ENCODE assay signal across 8 cellular contexts in the genomic region with DNA sequence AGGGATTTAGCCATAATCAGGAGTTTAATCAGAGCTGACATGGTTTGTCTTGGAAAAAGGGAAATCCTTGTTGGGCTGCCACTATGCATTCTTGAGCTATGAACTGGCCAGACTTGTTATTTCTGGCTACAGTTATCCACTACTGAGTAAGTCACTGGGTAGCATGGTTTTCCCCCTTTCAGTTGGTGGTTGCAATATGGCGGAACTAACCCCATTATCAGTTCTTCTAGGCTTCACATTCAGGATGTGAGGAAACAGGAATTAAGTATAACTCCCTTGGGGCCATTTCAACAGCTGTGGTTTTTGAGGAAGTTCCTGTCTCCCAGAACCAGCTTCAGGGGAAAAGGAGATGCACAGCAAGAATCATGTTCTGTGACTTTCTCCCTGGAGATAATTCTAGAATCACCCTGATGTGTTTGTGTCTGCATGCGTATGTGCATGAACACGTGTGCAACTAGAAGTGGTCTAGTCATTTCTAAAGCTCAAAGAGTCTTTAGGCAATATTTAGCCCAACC.
A peak's percentile ranks its signal among the peaks of the same experiment; 100 is the strongest.
DNase-seq lines count a peak whose midpoint lies in the region; ATAC-seq, FAIRE-seq and TF ChIP-seq lines count a peak whose summit lies in the region.

No MANE protein-coding gene starts in this region.

- no peak overlapping the region for H3K4me3 ChIP-seq in BLaER1
- no peak overlapping the region for H3K4me3 ChIP-seq in gastroesophageal sphincter

- H3K27ac ChIP-seq in BLaER1 (peak overlapping the region; percentile 80), gastroesophageal sphincter (no peak overlapping the region)

- no peak overlapping the region for H3K9ac ChIP-seq in BLaER1

- 33 to 65% methylated on average over 1 to 2 of the region's 3 CpGs for WGBS in gastroesophageal sphincter (ENCODE audit: low coverage in 1 of 2), 2 donors

- TF ChIP-seq POLR2A in gastroesophageal sphincter (IDR thresholded peaks at IDR 0.05) = no peak

- no peak for TF ChIP-seq CTCF in gastroesophageal sphincter (IDR thresholded peaks at IDR 0.05)

- H3K9me3 ChIP-seq in BLaER1 (peaks cover 88% of the 10 kb centered on the region), gastroesophageal sphincter (no peaks in the 10 kb centered on the region)

- ATAC-seq in GM21619 (IDR thresholded peaks at IDR 0.05; ENCODE audit: unreplicated experiment) (peak; percentile 30), gastroesophageal sphincter (no peak)

- FAIRE-seq in RCC 7860 (lab: Jason Lieb, UNC) = peak; percentile 55

- DNase-seq in RCC 7860 (ENCODE audit: low spot score) = peak; percentile 88
- peak; percentile 82 for DNase-seq in glomerular visceral epithelial cell (ENCODE audit: extremely low spot score)
- DNase-seq in NCI-H1417 (lab: John Stamatoyannopoulos, UW) = no peak
- DNase-seq in occipital lobe (lab: John Stamatoyannopoulos, UW) = no peak
- no peak for DNase-seq in NCI-H2081 treated with DMSO at 0.1 percent for 48 hours (lab: John Stamatoyannopoulos, UW)

- H3K36me3 ChIP-seq in BLaER1 = peaks cover 4% of the 10 kb centered on the region; the same call in 1 of the 2 replicates
- H3K36me3 ChIP-seq in gastroesophageal sphincter = no peaks in the 10 kb centered on the region

- H3K27me3 ChIP-seq in BLaER1 (no peaks in the 10 kb centered on the region), gastroesophageal sphincter (no peaks in the 10 kb centered on the region)

- H3K4me2 ChIP-seq in BLaER1 = peak overlapping the region; percentile 70

- H4K20me1 ChIP-seq in BLaER1 = no peaks in the 10 kb centered on the region

- H3K4me1 ChIP-seq in BLaER1 (peaks cover 54% of the 10 kb centered on the region), gastroesophageal sphincter (peaks cover 0 to 3% (median 0%) of the 10 kb centered on the region in 3 donors)

- no peak for TF ChIP-seq EP300 in gastroesophageal sphincter (IDR thresholded peaks at IDR 0.05)

Comparison
In these comparisons a context has a peak if more than half of its experiments do, and no peak if none do; other contexts are left out.
1. DNase-seq: peak in RCC 7860 (single experiment) and glomerular visceral epithelial cell (single experiment); none in NCI-H1417 (0 of 3), occipital lobe (single experiment) and NCI-H2081 treated with DMSO at 0.1 percent for 48 hours (single experiment).